17 cellular contexts compared by ENCODE assay signal in genomic region chr17:13921841-13922776, GRCh38.
"Had no signal": no experiment of that assay in that cellular context is flagged by ENCODE, and none has a peak within 500 bp of the region (broad histone marks: within the 10 kb centered on the region; RNA-seq: fewer than 3 reads in every experiment).

No MANE protein-coding gene starts in this region.

- H3K9me3 Mint-ChIP-seq: naive thymus-derived CD4-positive, alpha-beta T cell had no signal

- H3K27ac Mint-ChIP-seq: naive thymus-derived CD4-positive, alpha-beta T cell; progenitor cell of endocrine pancreas had no signal

- H3K27ac ChIP-seq: heart right ventricle, right atrium auricular region, tibial nerve had no signal

- ATAC-seq: heart right ventricle; left colon; naive thymus-derived CD4-positive, alpha-beta T cell had no signal

- H3K27me3 ChIP-seq: heart right ventricle, right atrium auricular region, tibial nerve had no signal

- H3K27me3 Mint-ChIP-seq: naive thymus-derived CD4-positive, alpha-beta T cell had no signal

- H3K36me3 ChIP-seq: heart right ventricle, right atrium auricular region, tibial nerve had no signal

- DNase-seq: activated CD4-positive, alpha-beta T cell treated with anti-CD3 and anti-CD28 coated beads for 1 hour; activated CD4-positive, alpha-beta T cell treated with anti-CD3 and anti-CD28 coated beads, Interleukin-2, amount 50 U/mL, for 4 hours; activated naive CD4-positive, alpha-beta T cell; activated T-cell treated with anti-CD3 and anti-CD28 coated beads for 4 hours; aorta; cerebellar nuclear complex; effector memory CD4-positive, alpha-beta T cell; foreskin melanocyte; heart right ventricle; left colon; naive thymus-derived CD4-positive, alpha-beta T cell; stimulated activated CD4-positive, alpha-beta T cell treated with anti-CD3 and anti-CD28 coated beads, Interleukin-4, amount 100 ng/mL, for 24 hours; stimulated activated naive CD4-positive, alpha-beta T cell treated with Interleukin-2 at 50 U/mL for 16 hours had no signal

- H3K4me3 ChIP-seq: heart right ventricle, lung, right atrium auricular region, tibial nerve had no signal

- H3K4me1 ChIP-seq: right atrium auricular region had no signal

- H3K9me3 ChIP-seq: heart right ventricle, right atrium auricular region, tibial nerve had no signal

- H3K4me3 Mint-ChIP-seq: naive thymus-derived CD4-positive, alpha-beta T cell had no signal
